Comparison of ENCODE assay signal across 1 cellular context in the genomic region with DNA sequence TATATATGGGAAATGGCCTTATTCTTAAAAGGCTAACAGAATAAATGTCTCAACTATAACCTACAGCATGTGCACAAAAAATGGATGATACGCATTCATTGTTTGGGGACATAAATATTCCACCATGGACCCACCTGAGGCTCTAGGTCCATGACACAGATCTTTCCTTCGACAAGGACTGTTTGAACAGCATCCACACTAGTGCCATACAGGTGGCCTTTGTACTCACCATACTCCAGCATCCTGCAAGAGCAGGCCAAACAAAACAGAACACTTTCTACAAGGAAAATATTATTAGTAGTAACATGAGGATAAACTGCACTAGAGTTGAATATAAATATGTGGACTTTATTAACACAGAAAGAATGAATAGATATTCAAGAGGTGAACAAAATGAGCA.
A peak's percentile ranks its signal among the peaks of the same experiment; 100 is the strongest.
TF ChIP-seq lines count a peak whose summit lies in the region.

No MANE protein-coding gene starts in this region.

TF ChIP-seq in HepG2, 621 proteins besides CTCF, POLR2A, EP300 and RAD21:
- TF ChIP-seq SRSF9 (IDR thresholded peaks at IDR 0.05; ENCODE audit: borderline replicate concordance, insufficient read depth, low read depth, low read length, poor library complexity, severe bottlenecking) (no peak), ZNF547 (CRISPR knock-in tag; IDR thresholded peaks at IDR 0.05) (no peak), MED8 (CRISPR knock-in tag; IDR thresholded peaks at IDR 0.05; ENCODE audit: insufficient replicate concordance) (no peak), ATF2 (CRISPR knock-in tag; IDR thresholded peaks at IDR 0.05) (no peak), HNF4A (CRISPR knock-in tag; IDR thresholded peaks at IDR 0.05) (peak; percentile 57)
- TF ChIP-seq, protein P1, sequence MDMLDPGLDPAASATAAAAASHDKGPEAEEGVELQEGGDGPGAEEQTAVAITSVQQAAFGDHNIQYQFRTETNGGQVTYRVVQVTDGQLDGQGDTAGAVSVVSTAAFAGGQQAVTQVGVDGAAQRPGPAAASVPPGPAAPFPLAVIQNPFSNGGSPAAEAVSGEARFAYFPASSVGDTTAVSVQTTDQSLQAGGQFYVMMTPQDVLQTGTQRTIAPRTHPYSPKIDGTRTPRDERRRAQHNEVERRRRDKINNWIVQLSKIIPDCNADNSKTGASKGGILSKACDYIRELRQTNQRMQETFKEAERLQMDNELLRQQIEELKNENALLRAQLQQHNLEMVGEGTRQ (IDR thresholded peaks at IDR 0.05; ENCODE audit: low read depth, low read length), result no peak
- TF ChIP-seq, protein P1 (CRISPR knock-in tag; IDR thresholded peaks at IDR 0.05; ENCODE audit: borderline replicate concordance), result no peak
